10 cellular contexts compared by ENCODE assay signal in the genomic region with DNA sequence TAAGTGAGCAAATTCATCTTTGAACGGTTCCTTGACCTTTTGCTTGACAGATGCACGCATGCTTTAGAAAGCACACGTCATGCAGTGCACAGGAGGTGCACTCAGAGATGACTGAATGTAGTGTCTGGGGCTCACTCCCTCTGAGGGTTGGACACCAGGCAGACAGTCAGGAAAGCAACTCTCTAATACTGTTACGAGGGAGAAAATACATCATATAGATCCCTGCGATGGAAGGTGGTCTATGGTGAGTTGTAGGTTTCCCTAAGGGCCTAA. TPM values are rescaled to one million over a fixed set of nuclear protein-coding genes. Genes with fewer than 3 reads are reported as not detected.
DNase-seq lines count a peak whose midpoint lies in the region; ATAC-seq, FAIRE-seq and TF ChIP-seq lines count a peak whose summit lies in the region.
"Had no signal": no experiment of that assay in that cellular context is flagged by ENCODE, and none has a peak within 500 bp of the region (broad histone marks: within the 10 kb centered on the region; RNA-seq: fewer than 3 reads in every experiment).

No MANE protein-coding gene starts in this region.

- ATAC-seq in GM21367 (IDR thresholded peaks at IDR 0.05; ENCODE audit: unreplicated experiment): no peak
- ATAC-seq in WTC11: no peak
- ATAC-seq in HG02798 (IDR thresholded peaks at IDR 0.05; ENCODE audit: poor library complexity, unreplicated experiment): no peak

- no peak for FAIRE-seq in H1 (lab: Jason Lieb, UNC)
- FAIRE-seq: kidney had no signal

- no peak overlapping the region for H4K5ac ChIP-seq in H1 (ENCODE audit: insufficient read length, low read depth, low read length)

- H3K14ac ChIP-seq in H1 (ENCODE audit: insufficient read length): no peak overlapping the region

- no peaks in the 10 kb centered on the region for H3K9me3 ChIP-seq in OCI-LY3 (ENCODE audit: insufficient read depth, low read length)
- no peaks in the 10 kb centered on the region for H3K9me3 ChIP-seq in H1 (ENCODE audit: insufficient read depth in 2 of 2, low read depth in 1 of 2, low read length in 1 of 2)

- H3K4me2 ChIP-seq in OCI-LY3 (ENCODE audit: low read length): peak overlapping the region; percentile 63
- no peak overlapping the region; a peak in 1 of 4 replicates for H3K4me2 ChIP-seq in H1 (ENCODE audit: insufficient read depth in 1 of 2, low read depth in 2 of 2, low read length in 2 of 2)

- H2BK5ac ChIP-seq in H1 (ENCODE audit: low read depth, low read length): no peak overlapping the region

- no peaks in the 10 kb centered on the region for H3K79me1 ChIP-seq in H1 (ENCODE audit: low read depth, low read length)

- H3K27ac Mint-ChIP-seq in stimulated activated naive CD8-positive, alpha-beta T cell treated with anti-CD3 and anti-CD28 coated beads, Interleukin-15, Interleukin-2, amounts not matched to agents 100 ng/mL and 50 ng/mL, for 24 hours: peak overlapping the region; percentile 99
- no peak overlapping the region for H3K27ac Mint-ChIP-seq in WTC11

- no peak overlapping the region for H2AK5ac ChIP-seq in H1 (ENCODE audit: low read depth, low read length)

- POLR2A ChIA-PET in H1 (lab: Charles Lee; ENCODE audit: partially characterized antibody) (interaction anchor here (1.2 to 2.4 kb wide), 3 partner anchors 10 to 20 kb away, joined by 3 to 6 read pairs (median 4); a partner anchor contains a TSS), WTC11 (lab: Charles Lee) (no interaction called here)

- H3K4ac ChIP-seq in H1 (replicated peaks; ENCODE audit: insufficient read length, low read depth, low read length): no peak overlapping the region

- WGBS in H1 (ENCODE audit: extremely low coverage in 1 of 2, insufficient coverage in 1 of 2, insufficient read length in 1 of 2, insufficient replicate concordance in 2 of 2, low coverage in 1 of 2, low lambda C conversion rate in 2 of 2, missing lambda C conversion rate in 1 of 2), 2 experiments: 93% methylated on average over 5 of the region's 5 CpGs; no CpG with 5 or more reads in 1 of the 2 experiments

- TF ChIP-seq CTCF in GM20000 (IDR thresholded peaks at IDR 0.05; ENCODE audit: extremely low read depth, missing control alignments) (no peak), OCI-LY3 (IDR thresholded peaks at IDR 0.05; ENCODE audit: low read depth, low read length) (no peak), H1 (IDR thresholded peaks at IDR 0.05; ENCODE audit: control extremely low read depth in 1 of 3, insufficient read depth in 1 of 3, low read depth in 1 of 3, low read length in 3 of 3) (no peak), WTC11 (IDR thresholded peaks at IDR 0.05) (no peak)

- H3K27ac ChIP-seq in OCI-LY3 (ENCODE audit: low read length) (peak overlapping the region; percentile 96), H1 (ENCODE audit: low read depth, low read length) (no peak overlapping the region)

- H3K23ac ChIP-seq in H1 (ENCODE audit: insufficient read length): no peak overlapping the region

- peaks cover 97% of the 10 kb centered on the region for H3K4me1 Mint-ChIP-seq in stimulated activated naive CD8-positive, alpha-beta T cell treated with anti-CD3 and anti-CD28 coated beads, Interleukin-15, Interleukin-2, amounts not matched to agents 100 ng/mL and 50 ng/mL, for 24 hours (ENCODE audit: low read depth)
- peaks cover 21% of the 10 kb centered on the region for H3K4me1 Mint-ChIP-seq in WTC11

- TF ChIP-seq POLR2A in H1 (IDR thresholded peaks at IDR 0.05; ENCODE audit: control extremely low read depth in 1 of 2, low read depth in 2 of 2, low read length in 2 of 2): no peak

- H2AFZ ChIP-seq in OCI-LY3 (ENCODE audit: low read depth, low read length): no peak overlapping the region
- H2AFZ ChIP-seq in H1 (ENCODE audit: low read length): no peak overlapping the region

- H3K18ac ChIP-seq in H1 (ENCODE audit: extremely low read depth, low read length): no peak overlapping the region

- H3K36me3 ChIP-seq in OCI-LY3 (replicated peaks; ENCODE audit: low read depth, low read length) (no peaks in the 10 kb centered on the region), H1 (ENCODE audit: control insufficient read depth in 2 of 4, insufficient read depth in 4 of 4, low read length in 3 of 4) (no peaks in the 10 kb centered on the region)

- no peak overlapping the region for H3K56ac ChIP-seq in H1 (replicated peaks; ENCODE audit: insufficient read length, low read depth, low read length)

- peak overlapping the region; percentile 11; the same call in 1 of the 2 replicates for H4K8ac ChIP-seq in H1 (ENCODE audit: extremely low read depth, insufficient read depth, low read length)

- H3K9me3 Mint-ChIP-seq in stimulated activated naive CD8-positive, alpha-beta T cell treated with anti-CD3 and anti-CD28 coated beads, Interleukin-15, Interleukin-2, amounts not matched to agents 100 ng/mL and 50 ng/mL, for 24 hours: no peaks in the 10 kb centered on the region
- no peaks in the 10 kb centered on the region for H3K9me3 Mint-ChIP-seq in WTC11

- CTCF ChIA-PET in H1 (lab: Charles Lee; ENCODE audit: partially characterized antibody) (interaction anchor here (0.6 to 0.9 kb wide), 2 partner anchors 9 to 33 kb away, joined by 3 read pairs; no protein-coding TSS in a partner anchor), WTC11 (lab: Charles Lee) (interaction anchor here (0.6 to 1.0 kb wide), 2 partner anchors 43 to 59 kb away, joined by 3 to 4 read pairs; no protein-coding TSS in a partner anchor)

- no peak overlapping the region; the same call in 1 of the 2 replicates for H2BK15ac ChIP-seq in H1 (ENCODE audit: low read length)

- H3K27me3 ChIP-seq in OCI-LY3 (ENCODE audit: low read depth, low read length): no peaks in the 10 kb centered on the region
- peaks cover 0 to 21% (median 15%) of the 10 kb centered on the region in 4 experiments; a peak in 5 of 7 replicates for H3K27me3 ChIP-seq in H1 (replicated peaks in 1 of 4; ENCODE audit: control insufficient read depth in 3 of 4, extremely low read depth in 1 of 4, insufficient read depth in 3 of 4, low read length in 3 of 4)

- H3K4me1 ChIP-seq in OCI-LY3 (ENCODE audit: low read length): peaks cover 71% of the 10 kb centered on the region
- H3K4me1 ChIP-seq in H1 (replicated peaks in 1 of 4; ENCODE audit: control insufficient read depth in 3 of 4, insufficient read depth in 4 of 4, low read length in 3 of 4): peaks cover 0 to 6% (median 5%) of the 10 kb centered on the region in 4 experiments; a peak in 6 of 7 replicates

- H3K36me3 Mint-ChIP-seq in stimulated activated naive CD8-positive, alpha-beta T cell treated with anti-CD3 and anti-CD28 coated beads, Interleukin-15, Interleukin-2, amounts not matched to agents 100 ng/mL and 50 ng/mL, for 24 hours (ENCODE audit: low read depth): peaks cover 18% of the 10 kb centered on the region
- no peaks in the 10 kb centered on the region for H3K36me3 Mint-ChIP-seq in WTC11

- TF ChIP-seq RAD21 in H1 (IDR thresholded peaks at IDR 0.05 in 1 of 2, conservative IDR thresholded peaks at IDR 0.05 in 1 of 2; ENCODE audit: low read depth in 2 of 2, low read length in 2 of 2): no peak

- no peaks in the 10 kb centered on the region for H3K27me3 Mint-ChIP-seq in stimulated activated naive CD8-positive, alpha-beta T cell treated with anti-CD3 and anti-CD28 coated beads, Interleukin-15, Interleukin-2, amounts not matched to agents 100 ng/mL and 50 ng/mL, for 24 hours
- H3K27me3 Mint-ChIP-seq in WTC11 (ENCODE audit: low read depth): peaks cover 38% of the 10 kb centered on the region

- H3K4me3 ChIP-seq in OCI-LY3 (ENCODE audit: low read length) (no peak overlapping the region), H1 (ENCODE audit: extremely low read depth in 1 of 4, insufficient read depth in 2 of 4, low read depth in 3 of 4, low read length in 4 of 4) (no peak overlapping the region)

- H2BK12ac ChIP-seq in H1 (ENCODE audit: low read depth, low read length): no peak overlapping the region

- H2BK120ac ChIP-seq in H1 (replicated peaks; ENCODE audit: low read depth, low read length): no peak overlapping the region

- DNase-seq in GM20000 (ENCODE audit: low spot score) (peak; percentile 66), H1 (ENCODE audit: low read depth in 1 of 2, low spot score in 2 of 2) (no peak), WTC11 (ENCODE audit: low spot score) (no peak)
- DNase-seq: amygdala, kidney, NCI-H524 treated with DMSO at 0.1 percent for 48 hours had no signal

- no peaks in the 10 kb centered on the region for H4K20me1 ChIP-seq in OCI-LY3 (ENCODE audit: insufficient read depth, low read length)
- no peaks in the 10 kb centered on the region for H4K20me1 ChIP-seq in H1 (replicated peaks in 1 of 2; ENCODE audit: control insufficient read depth in 1 of 2, insufficient read depth in 2 of 2, low read length in 2 of 2)

- peaks cover 3% of the 10 kb centered on the region; the same call in 1 of the 2 replicates for H3K23me2 ChIP-seq in H1 (ENCODE audit: low read depth, low read length)

- peak overlapping the region; percentile 78 for H3K4me3 Mint-ChIP-seq in stimulated activated naive CD8-positive, alpha-beta T cell treated with anti-CD3 and anti-CD28 coated beads, Interleukin-15, Interleukin-2, amounts not matched to agents 100 ng/mL and 50 ng/mL, for 24 hours
- no peak overlapping the region for H3K4me3 Mint-ChIP-seq in WTC11

- no peak overlapping the region for H2BK20ac ChIP-seq in H1 (ENCODE audit: low read length)

- no peak for TF ChIP-seq EP300 in H1 (IDR thresholded peaks at IDR 0.05; ENCODE audit: borderline replicate concordance in 1 of 2, low read depth in 2 of 2, low read length in 2 of 2)

- H3K79me2 ChIP-seq in OCI-LY3 (ENCODE audit: low read length) (no peaks in the 10 kb centered on the region), H1 (ENCODE audit: control insufficient read depth in 1 of 2, insufficient read depth in 2 of 2, low read length in 2 of 2) (no peaks in the 10 kb centered on the region)

- H3K9ac ChIP-seq in OCI-LY3 (ENCODE audit: low read length) (peak overlapping the region; percentile 53), H1 (replicated peaks in 1 of 4; ENCODE audit: extremely low read depth in 1 of 4, low read depth in 3 of 4, low read length in 3 of 4) (no peak overlapping the region; a peak in 1 of 7 replicates)

- H4K91ac ChIP-seq in H1 (replicated peaks; ENCODE audit: insufficient read length, low read length): no peak overlapping the region

RNA-seq across cellular contexts. Expression of a gene that starts 16.5 kb away (rescaled TPM):
- total RNA-seq in H1 (2021; fragmentation: NEBNext Ultra II Directional; extraction: Animal tissue kit (Norgen Biotek cat#: 25700)): 30.2 and 31.8 TPM in 2 replicates
- 28.2 and 31.0 TPM in 2 replicates for polyA plus RNA-seq in H1 (2011; rRNA removed)
- polyA plus RNA-seq in H1 (2011; cell fraction: cytosol; rRNA removed): 25.8 TPM
- 48.1 TPM for polyA plus RNA-seq in H1 (2011; cell fraction: nucleus; rRNA removed)
- 26.2 to 35.4 TPM (median 31.5 TPM) in 4 replicates for polyA plus RNA-seq in H1 (2012, experiment 1 of 2)
- polyA plus RNA-seq in H1 (2012, experiment 2 of 2): 29.9 TPM
- polyA plus RNA-seq in H1 (2013, experiment 1 of 2): 24.5 TPM
- polyA plus RNA-seq in H1 (2013, experiment 2 of 2): 23.1 TPM
- polyA minus RNA-seq in H1 (2011; rRNA and poly(A)+ RNA removed): 26.6 and 43.7 TPM in 2 replicates
- polyA minus RNA-seq in H1 (2011; cell fraction: cytosol; rRNA and poly(A)+ RNA removed): 16.2 TPM
- 28.2 TPM for polyA minus RNA-seq in H1 (2011; cell fraction: nucleus; rRNA and poly(A)+ RNA removed)
- 29.3 to 39.0 TPM (median 35.4 TPM) in 3 replicates for total RNA-seq in WTC11 (2021)

RNA-seq across cellular contexts. Expression of a gene that starts 33.1 kb away (rescaled TPM):
- 1.5 and 1.6 TPM in 2 replicates for total RNA-seq in H1 (2021; fragmentation: NEBNext Ultra II Directional; extraction: Animal tissue kit (Norgen Biotek cat#: 25700))
- polyA plus RNA-seq in H1 (2011; rRNA removed): 3.1 and 3.2 TPM in 2 replicates
- 4.9 TPM for polyA plus RNA-seq in H1 (2011; cell fraction: cytosol; rRNA removed)
- polyA plus RNA-seq in H1 (2011; cell fraction: nucleus; rRNA removed): 7.4 TPM
- 1.8 to 3.0 TPM (median 2.2 TPM) in 4 replicates for polyA plus RNA-seq in H1 (2012, experiment 1 of 2)
- polyA plus RNA-seq in H1 (2012, experiment 2 of 2): 0.80 TPM
- 1.2 TPM for polyA plus RNA-seq in H1 (2013, experiment 1 of 2)
- 1.1 TPM for polyA plus RNA-seq in H1 (2013, experiment 2 of 2)
- polyA minus RNA-seq in H1 (2011; rRNA and poly(A)+ RNA removed): 4.5 and 4.6 TPM in 2 replicates
- 1.6 TPM for polyA minus RNA-seq in H1 (2011; cell fraction: cytosol; rRNA and poly(A)+ RNA removed)
- 6.9 TPM for polyA minus RNA-seq in H1 (2011; cell fraction: nucleus; rRNA and poly(A)+ RNA removed)
- total RNA-seq in WTC11 (2021): 1.8 to 3.1 TPM (median 2.9 TPM) in 3 replicates

RNA-seq across cellular contexts. Expression of a gene that starts 50.8 kb away (rescaled TPM):
- 30.0 and 30.5 TPM in 2 replicates for total RNA-seq in H1 (2021; fragmentation: NEBNext Ultra II Directional; extraction: Animal tissue kit (Norgen Biotek cat#: 25700))
- polyA plus RNA-seq in H1 (2011; rRNA removed): 12.9 and 19.2 TPM in 2 replicates
- 26.0 TPM for polyA plus RNA-seq in H1 (2011; cell fraction: cytosol; rRNA removed)
- polyA plus RNA-seq in H1 (2011; cell fraction: nucleus; rRNA removed): 15.8 TPM
- polyA plus RNA-seq in H1 (2012, experiment 1 of 2): 18.2 to 51.8 TPM (median 31.4 TPM) in 4 replicates
- polyA plus RNA-seq in H1 (2012, experiment 2 of 2): 9.8 TPM
- polyA plus RNA-seq in H1 (2013, experiment 1 of 2): 27.6 TPM
- polyA plus RNA-seq in H1 (2013, experiment 2 of 2): 28.0 TPM
- polyA minus RNA-seq in H1 (2011; rRNA and poly(A)+ RNA removed): 18.9 and 30.8 TPM in 2 replicates
- polyA minus RNA-seq in H1 (2011; cell fraction: cytosol; rRNA and poly(A)+ RNA removed): 33.9 TPM
- polyA minus RNA-seq in H1 (2011; cell fraction: nucleus; rRNA and poly(A)+ RNA removed): 15.0 TPM
- 61.1 to 65.9 TPM (median 65.8 TPM) in 3 replicates for total RNA-seq in WTC11 (2021)
